In the genomic region with DNA sequence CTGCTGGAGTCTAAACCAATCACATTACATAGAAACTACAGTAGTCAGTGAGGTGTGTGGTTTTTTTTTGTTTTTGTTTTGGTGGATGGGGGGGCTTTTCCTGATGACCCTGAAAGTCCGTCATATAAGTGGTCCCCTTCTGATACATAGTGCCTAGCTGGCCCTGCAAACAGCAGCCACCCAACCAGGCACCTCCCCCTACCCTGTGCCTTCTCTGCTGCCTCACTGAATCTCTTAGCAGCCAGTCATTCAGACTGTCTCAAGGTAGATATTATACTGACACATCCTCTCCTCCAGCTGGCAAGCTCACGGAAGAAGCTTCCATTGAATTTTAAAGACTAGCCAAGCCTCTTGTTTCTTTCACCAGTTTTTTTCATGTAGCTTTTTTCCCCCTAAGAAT, we compare ENCODE assay signal across 20 cellular contexts. TPM values are rescaled to one million over a fixed set of nuclear protein-coding genes. Genes with fewer than 3 reads are reported as not detected.
DNase-seq lines count a peak whose midpoint lies in the region; ATAC-seq, FAIRE-seq and TF ChIP-seq lines count a peak whose summit lies in the region.
"Had no signal": no experiment of that assay in that cellular context is flagged by ENCODE, and none has a peak within 500 bp of the region (broad histone marks: within the 10 kb centered on the region; RNA-seq: fewer than 3 reads in every experiment).

No MANE protein-coding gene starts in this region.

- no peak for ATAC-seq in activated CD4-positive, alpha-beta T cell treated with anti-CD3 and anti-CD28 coated beads for 36 hours
- ATAC-seq in HG02938 (IDR thresholded peaks at IDR 0.05; ENCODE audit: unreplicated experiment) = no peak

- no peak overlapping the region for H2AK5ac ChIP-seq in H1 (ENCODE audit: low read depth, low read length)
- no peak overlapping the region for H2AK5ac ChIP-seq in mesendoderm (ENCODE audit: low read length)

- H3K36me3 ChIP-seq in H1 (ENCODE audit: control insufficient read depth in 2 of 4, insufficient read depth in 4 of 4, low read length in 3 of 4) (no peaks in the 10 kb centered on the region), mesendoderm (ENCODE audit: control insufficient read depth, insufficient read depth, low read length) (no peaks in the 10 kb centered on the region)
- H3K36me3 ChIP-seq: HAP-1 had no signal

- no peaks in the 10 kb centered on the region for H4K20me1 ChIP-seq in H1 (replicated peaks in 1 of 2; ENCODE audit: control insufficient read depth in 1 of 2, insufficient read depth in 2 of 2, low read length in 2 of 2)

- no peak for TF ChIP-seq CTCF in H1 (IDR thresholded peaks at IDR 0.05; ENCODE audit: control extremely low read depth in 1 of 3, insufficient read depth in 1 of 3, low read depth in 1 of 3, low read length in 3 of 3)

- H3K27ac ChIP-seq in H1 (ENCODE audit: low read depth, low read length) (no peak overlapping the region), mesendoderm (ENCODE audit: low read depth, low read length) (no peak overlapping the region)

- H3K4me1 Mint-ChIP-seq in activated CD4-positive, alpha-beta T cell treated with anti-CD3 and anti-CD28 coated beads for 36 hours = no peaks in the 10 kb centered on the region
- H3K4me1 Mint-ChIP-seq: CD4-positive, alpha-beta memory T cell had no signal

- no peak overlapping the region for H3K4me3 ChIP-seq in H1 (ENCODE audit: extremely low read depth in 1 of 4, insufficient read depth in 2 of 4, low read depth in 3 of 4, low read length in 4 of 4)
- no peak overlapping the region for H3K4me3 ChIP-seq in mesendoderm (ENCODE audit: low read length)
- H3K4me3 ChIP-seq: HAP-1 had no signal

- H3K36me3 Mint-ChIP-seq in activated CD4-positive, alpha-beta T cell treated with anti-CD3 and anti-CD28 coated beads for 36 hours (ENCODE audit: low read depth) = no peaks in the 10 kb centered on the region
- H3K36me3 Mint-ChIP-seq: CD4-positive, alpha-beta memory T cell had no signal

- H4K8ac ChIP-seq in H1 (ENCODE audit: extremely low read depth, insufficient read depth, low read length) (no peak overlapping the region), mesendoderm (ENCODE audit: low read depth, low read length) (no peak overlapping the region)

- H3K9me3 ChIP-seq in H1 (ENCODE audit: insufficient read depth in 2 of 2, low read depth in 1 of 2, low read length in 1 of 2) = no peaks in the 10 kb centered on the region
- H3K9me3 ChIP-seq: HAP-1 had no signal

- H3K9ac ChIP-seq in H1 (replicated peaks in 1 of 4; ENCODE audit: extremely low read depth in 1 of 4, low read depth in 3 of 4, low read length in 3 of 4) (peak overlapping the region in 1 of 4 experiments; percentile 34; a peak in 1 of 7 replicates), mesendoderm (ENCODE audit: low read length) (no peak overlapping the region)

- WGBS in H1 (ENCODE audit: extremely low coverage in 1 of 2, insufficient coverage in 1 of 2, insufficient read length in 1 of 2, insufficient replicate concordance in 2 of 2, low coverage in 1 of 2, low lambda C conversion rate in 2 of 2, missing lambda C conversion rate in 1 of 2), 2 experiments = 69% methylated on average over 2 of the region's 2 CpGs; no CpG with 5 or more reads in 1 of the 2 experiments
- WGBS in mesendoderm (ENCODE audit: extremely low coverage, insufficient coverage, low lambda C conversion rate) = no CpG with 5 or more reads among the region's 2 CpGs

- H3K4ac ChIP-seq in H1 (replicated peaks; ENCODE audit: insufficient read length, low read depth, low read length) (no peak overlapping the region), mesendoderm (ENCODE audit: low read depth, low read length) (no peak overlapping the region)

- H2BK5ac ChIP-seq in H1 (ENCODE audit: low read depth, low read length) = no peak overlapping the region
- H2BK5ac ChIP-seq in mesendoderm (ENCODE audit: low read length) = no peak overlapping the region

- no peak for TF ChIP-seq RAD21 in H1 (IDR thresholded peaks at IDR 0.05 in 1 of 2, conservative IDR thresholded peaks at IDR 0.05 in 1 of 2; ENCODE audit: low read depth in 2 of 2, low read length in 2 of 2)

- no peak overlapping the region for H4K5ac ChIP-seq in H1 (ENCODE audit: insufficient read length, low read depth, low read length)
- no peak overlapping the region for H4K5ac ChIP-seq in mesendoderm (ENCODE audit: low read length)

- H2BK12ac ChIP-seq in H1 (ENCODE audit: low read depth, low read length) = no peak overlapping the region; the same call in 1 of the 2 replicates

- TF ChIP-seq POLR2A in H1 (IDR thresholded peaks at IDR 0.05; ENCODE audit: control extremely low read depth in 1 of 2, low read depth in 2 of 2, low read length in 2 of 2) = no peak

- H2BK120ac ChIP-seq in H1 (replicated peaks; ENCODE audit: low read depth, low read length) (no peak overlapping the region), mesendoderm (ENCODE audit: low read depth, low read length) (no peak overlapping the region)

- H3K23ac ChIP-seq in H1 (ENCODE audit: insufficient read length) (no peak overlapping the region), mesendoderm (ENCODE audit: low read length) (no peak overlapping the region)

- H3K18ac ChIP-seq in H1 (ENCODE audit: extremely low read depth, low read length) (no peak overlapping the region), mesendoderm (ENCODE audit: low read length) (no peak overlapping the region)

- H3K56ac ChIP-seq in H1 (replicated peaks; ENCODE audit: insufficient read length, low read depth, low read length) = no peak overlapping the region
- H3K56ac ChIP-seq in mesendoderm (ENCODE audit: low read length) = peak overlapping the region; percentile 38

- H3K9me3 Mint-ChIP-seq in activated CD4-positive, alpha-beta T cell treated with anti-CD3 and anti-CD28 coated beads for 36 hours (ENCODE audit: low read depth) = no peaks in the 10 kb centered on the region
- H3K9me3 Mint-ChIP-seq: HFFc6 had no signal

- POLR2A ChIA-PET in H1 (lab: Charles Lee; ENCODE audit: partially characterized antibody) = interaction anchor here (1.3 kb wide), 1 partner anchor 34 kb away, joined by 3 read pairs; no protein-coding TSS in a partner anchor
- POLR2A ChIA-PET in activated CD4-positive, alpha-beta T cell treated with anti-CD3 and anti-CD28 coated beads for 36 hours (lab: Charles Lee) = no interaction called here

- no peak overlapping the region for H2AFZ ChIP-seq in H1 (ENCODE audit: low read length)

- H2BK15ac ChIP-seq in H1 (ENCODE audit: low read length) = no peak overlapping the region
- no peak overlapping the region for H2BK15ac ChIP-seq in mesendoderm (replicated peaks; ENCODE audit: low read depth)

- H3K79me1 ChIP-seq in H1 (ENCODE audit: low read depth, low read length) (no peaks in the 10 kb centered on the region), mesendoderm (ENCODE audit: low read length) (no peaks in the 10 kb centered on the region)

- H2BK20ac ChIP-seq in H1 (ENCODE audit: low read length) = no peak overlapping the region

- H3K4me3 Mint-ChIP-seq in activated CD4-positive, alpha-beta T cell treated with anti-CD3 and anti-CD28 coated beads for 36 hours = no peak overlapping the region
- H3K4me3 Mint-ChIP-seq: CD4-positive, alpha-beta memory T cell; HFFc6 had no signal

- intact Hi-C loops in activated CD4-positive, alpha-beta T cell treated with anti-CD3 and anti-CD28 coated beads for 36 hours (cut with DNase I, micrococcal nuclease) = no loop called here

- peaks cover 3 to 13% (median 8%) of the 10 kb centered on the region in 4 experiments; a peak in 6 of 7 replicates for H3K4me1 ChIP-seq in H1 (replicated peaks in 1 of 4; ENCODE audit: control insufficient read depth in 3 of 4, insufficient read depth in 4 of 4, low read length in 3 of 4)
- H3K4me1 ChIP-seq in mesendoderm (ENCODE audit: control insufficient read depth, low read depth, low read length) = peaks cover 6% of the 10 kb centered on the region

- H3K14ac ChIP-seq in H1 (ENCODE audit: insufficient read length) = no peak overlapping the region

- no peaks in the 10 kb centered on the region for H3K79me2 ChIP-seq in H1 (ENCODE audit: control insufficient read depth in 1 of 2, insufficient read depth in 2 of 2, low read length in 2 of 2)
- no peaks in the 10 kb centered on the region for H3K79me2 ChIP-seq in mesendoderm (ENCODE audit: control insufficient read depth, insufficient read depth, low read length)

- H3K4me2 ChIP-seq in H1 (ENCODE audit: insufficient read depth in 1 of 2, low read depth in 2 of 2, low read length in 2 of 2) (0 out of 4 replicates have a peak overlapping the region, but pooled peaks of 1 of the 2 experiments have one; percentile 1), mesendoderm (ENCODE audit: low read length) (no peak overlapping the region)

- CTCF ChIA-PET in H1 (lab: Charles Lee; ENCODE audit: partially characterized antibody) = interaction anchor here (0.7 to 1.3 kb wide), 4 partner anchors 9 to 252 kb away, joined by 3 to 4 read pairs (median 3); no protein-coding TSS in a partner anchor
- CTCF ChIA-PET in activated CD4-positive, alpha-beta T cell treated with anti-CD3 and anti-CD28 coated beads for 36 hours (lab: Charles Lee) = interaction anchor here (0.7 kb wide), 1 partner anchor 1281 kb away, joined by 3 read pairs; no protein-coding TSS in a partner anchor

- H3K27ac Mint-ChIP-seq in activated CD4-positive, alpha-beta T cell treated with anti-CD3 and anti-CD28 coated beads for 36 hours = no peak overlapping the region
- H3K27ac Mint-ChIP-seq: CD4-positive, alpha-beta memory T cell; HFFc6 had no signal

- H3K27me3 Mint-ChIP-seq in activated CD4-positive, alpha-beta T cell treated with anti-CD3 and anti-CD28 coated beads for 36 hours = peaks cover 9% of the 10 kb centered on the region

- no peak overlapping the region for H4K91ac ChIP-seq in H1 (replicated peaks; ENCODE audit: insufficient read length, low read length)

- H3K23me2 ChIP-seq in H1 (ENCODE audit: low read depth, low read length) = no peaks in the 10 kb centered on the region

- FAIRE-seq in H1 (lab: Jason Lieb, UNC) = peak; percentile 48
- FAIRE-seq: GM12891, GM18507 had no signal

- peak; percentile 3 for DNase-seq in NCI-H2227 (lab: John Stamatoyannopoulos, UW; ENCODE audit: unreplicated experiment)
- DNase-seq in H1 (ENCODE audit: low read depth in 1 of 2, low spot score in 2 of 2) = no peak
- DNase-seq in mesendoderm = no peak
- peak; percentile 12 for DNase-seq in retina
- no peak for DNase-seq in medulla oblongata (ENCODE audit: extremely low spot score)
- DNase-seq in activated CD4-positive, alpha-beta T cell treated with anti-CD3 and anti-CD28 coated beads for 36 hours = no peak
- DNase-seq in amniotic stem cell (lab: John Stamatoyannopoulos, UW) = no peak
- DNase-seq: C1 segment of cervical spinal cord; Calu3; CD4-positive, alpha-beta memory T cell; COR-L47; DMS53; DMS79 treated with DMSO at 0.1 percent for 48 hours; GF-D8; HFFc6 had no signal

- H3K27me3 ChIP-seq in H1 (replicated peaks in 1 of 4; ENCODE audit: control insufficient read depth in 3 of 4, extremely low read depth in 1 of 4, insufficient read depth in 3 of 4, low read length in 3 of 4) = no peaks in the 10 kb centered on the region
- H3K27me3 ChIP-seq in mesendoderm (ENCODE audit: insufficient read depth, low read length, poor library complexity) = no peaks in the 10 kb centered on the region

- TF ChIP-seq EP300 in H1 (IDR thresholded peaks at IDR 0.05; ENCODE audit: borderline replicate concordance in 1 of 2, low read depth in 2 of 2, low read length in 2 of 2) = no peak

RNA-seq across cellular contexts. Expression of gene SYN2, which starts 21.4 kb away (rescaled TPM):
- 9.3 TPM in 2 replicates for total RNA-seq in H1 (2021; fragmentation: NEBNext Ultra II Directional; extraction: Animal tissue kit (Norgen Biotek cat#: 25700))
- 6.4 and 7.0 TPM in 2 replicates for polyA plus RNA-seq in H1 (2011; rRNA removed)
- 2.6 TPM for polyA plus RNA-seq in H1 (2011; cell fraction: cytosol; rRNA removed)
- 8.9 TPM for polyA plus RNA-seq in H1 (2011; cell fraction: nucleus; rRNA removed)
- 5.1 to 6.2 TPM (median 5.6 TPM) in 4 replicates for polyA plus RNA-seq in H1 (2012, experiment 1 of 2)
- 4.4 TPM for polyA plus RNA-seq in H1 (2012, experiment 2 of 2)
- polyA plus RNA-seq in H1 (2013, experiment 1 of 2) = 4.6 TPM
- 4.5 TPM for polyA plus RNA-seq in H1 (2013, experiment 2 of 2)
- polyA minus RNA-seq in H1 (2011; rRNA and poly(A)+ RNA removed) = 15.1 and 17.0 TPM in 2 replicates
- polyA minus RNA-seq in H1 (2011; cell fraction: cytosol; rRNA and poly(A)+ RNA removed) = 7.2 TPM
- polyA minus RNA-seq in H1 (2011; cell fraction: nucleus; rRNA and poly(A)+ RNA removed) = 18.1 TPM
- polyA plus RNA-seq in mesendoderm (2013, experiment 1 of 2) = 3.0 TPM
- 3.1 TPM for polyA plus RNA-seq in mesendoderm (2013, experiment 2 of 2)
- total RNA-seq in activated CD4-positive, alpha-beta T cell treated with anti-CD3 and anti-CD28 coated beads for 36 hours = under 1 TPM; 0.18 TPM
- total RNA-seq: Calu3; CD4-positive, alpha-beta memory T cell; G401 had no signal

Comparison
In these comparisons a context has a peak if more than half of its experiments do, and no peak if none do; other contexts are left out.
1. DNase-seq: peak in NCI-H2227 (single experiment) and retina (single experiment); none in H1 (0 of 2), mesendoderm (single experiment), medulla oblongata (single experiment), activated CD4-positive, alpha-beta T cell treated with anti-CD3 and anti-CD28 coated beads for 36 hours (single experiment) and amniotic stem cell (single experiment).